Comparison of ENCODE assay signal across 8 cellular contexts in genomic region chr1:44985747-44986359, GRCh38. TPM values are rescaled to one million over a fixed set of nuclear protein-coding genes. Genes with fewer than 3 reads are reported as not detected.
DNase-seq lines count a peak whose midpoint lies in the region; ATAC-seq and TF ChIP-seq lines count a peak whose summit lies in the region.

No MANE protein-coding gene starts in this region.

- H3K27me3 ChIP-seq in kidney epithelial cell (ENCODE audit: control insufficient read depth, insufficient read depth, low read length) (no peaks in the 10 kb centered on the region), thyroid gland (no peaks in the 10 kb centered on the region)

- H3K4me3 Mint-ChIP-seq in activated naive CD8-positive, alpha-beta T cell treated with anti-CD3 and anti-CD28 coated beads, Interleukin-2, amount 50 U/mL, for 24 hours, result peak overlapping the region; percentile 100

- peak overlapping the region in 2 of 3 donors; percentile 14 to 15 for H3K27ac ChIP-seq in thyroid gland

- no peaks in the 10 kb centered on the region for H3K36me3 ChIP-seq in kidney epithelial cell (ENCODE audit: control insufficient read depth, insufficient read depth, low read length)
- peaks cover 1% of the 10 kb centered on the region in 2 donors for H3K36me3 ChIP-seq in thyroid gland

- no peaks in the 10 kb centered on the region for H3K27me3 Mint-ChIP-seq in activated naive CD8-positive, alpha-beta T cell treated with anti-CD3 and anti-CD28 coated beads, Interleukin-2, amount 50 U/mL, for 24 hours

- peak overlapping the region; percentile 72 for H3K4me3 ChIP-seq in GM12875 (ENCODE audit: low read depth, low read length)
- H3K4me3 ChIP-seq in kidney epithelial cell (ENCODE audit: low read depth, low read length), result peak overlapping the region; percentile 57
- peak overlapping the region; percentile 36 to 79 (median 43) for H3K4me3 ChIP-seq in thyroid gland (replicated peaks in 1 of 3)

- peaks cover 11% of the 10 kb centered on the region for H3K36me3 Mint-ChIP-seq in activated naive CD8-positive, alpha-beta T cell treated with anti-CD3 and anti-CD28 coated beads, Interleukin-2, amount 50 U/mL, for 24 hours (ENCODE audit: low read depth)

- H3K9me3 Mint-ChIP-seq in activated naive CD8-positive, alpha-beta T cell treated with anti-CD3 and anti-CD28 coated beads, Interleukin-2, amount 50 U/mL, for 24 hours, result no peaks in the 10 kb centered on the region

- peaks cover 27% of the 10 kb centered on the region for H3K4me1 Mint-ChIP-seq in activated naive CD8-positive, alpha-beta T cell treated with anti-CD3 and anti-CD28 coated beads, Interleukin-2, amount 50 U/mL, for 24 hours

- ATAC-seq in HG02973 (IDR thresholded peaks at IDR 0.05; ENCODE audit: unreplicated experiment) (peak; percentile 4), GM19023 (IDR thresholded peaks at IDR 0.05; ENCODE audit: unreplicated experiment) (no peak)
- no peak for ATAC-seq in activated naive CD8-positive, alpha-beta T cell treated with anti-CD3 and anti-CD28 coated beads, Interleukin-2, amount 50 U/mL, for 24 hours

- no peak for DNase-seq in activated naive CD8-positive, alpha-beta T cell treated with anti-CD3 and anti-CD28 coated beads, Interleukin-2, amount 50 U/mL, for 24 hours
- DNase-seq in kidney epithelial cell (ENCODE audit: low read depth) (no peak), thyroid gland (no peak), GDM1 (lab: John Stamatoyannopoulos, UW) (no peak), NCI-H1092 treated with DMSO at 0.1 percent for 48 hours (lab: John Stamatoyannopoulos, UW) (no peak)

- 8 to 10% methylated on average over 19 of the region's 19 CpGs for WGBS in thyroid gland, 2 donors

- no peak for TF ChIP-seq POLR2A in thyroid gland (IDR thresholded peaks at IDR 0.05)

- TF ChIP-seq CTCF in GM12875 (IDR thresholded peaks at IDR 0.05; ENCODE audit: borderline replicate concordance, insufficient read depth, low read depth, low read length), result no peak
- no peak for TF ChIP-seq CTCF in kidney epithelial cell (IDR thresholded peaks at IDR 0.05; ENCODE audit: insufficient read depth, low read length, poor library complexity, severe bottlenecking)
- TF ChIP-seq CTCF in thyroid gland (IDR thresholded peaks at IDR 0.05), result no peak

- peaks cover 9 to 10% of the 10 kb centered on the region in 2 donors for H3K4me1 ChIP-seq in thyroid gland

- no peaks in the 10 kb centered on the region for H3K9me3 ChIP-seq in thyroid gland

- H3K27ac Mint-ChIP-seq in activated naive CD8-positive, alpha-beta T cell treated with anti-CD3 and anti-CD28 coated beads, Interleukin-2, amount 50 U/mL, for 24 hours, result peak overlapping the region; percentile 95

- intact Hi-C loops in thyroid gland (cut with DNase I), result no loop called here

RNA-seq across cellular contexts. Expression of gene EIF2B3, which starts 0.5 kb away (rescaled TPM):
- total RNA-seq in kidney epithelial cell, result 23.2 and 24.3 TPM in 2 replicates
- total RNA-seq in thyroid gland, result 10 to 100 TPM; 16.9 to 21.3 (median 19.2) TPM

RNA-seq across cellular contexts. Expression of gene HECTD3, which starts 25.3 kb away (rescaled TPM):
- total RNA-seq in kidney epithelial cell (38.3 and 44.3 TPM in 2 replicates), thyroid gland (10 to 100 TPM; 30.8 to 42.6 (median 38.1) TPM)

RNA-seq across cellular contexts. Expression of gene UROD, which starts 26.2 kb away (rescaled TPM):
- 92.8 and 113 TPM in 2 replicates for total RNA-seq in kidney epithelial cell
- 100 to 1,000 TPM in 2 of 4 donors, 10 to 100 TPM in 2; 94.5 to 137 (median 99.3) TPM for total RNA-seq in thyroid gland
